ENCODE assay signal across 1 cellular context in the genomic region with DNA sequence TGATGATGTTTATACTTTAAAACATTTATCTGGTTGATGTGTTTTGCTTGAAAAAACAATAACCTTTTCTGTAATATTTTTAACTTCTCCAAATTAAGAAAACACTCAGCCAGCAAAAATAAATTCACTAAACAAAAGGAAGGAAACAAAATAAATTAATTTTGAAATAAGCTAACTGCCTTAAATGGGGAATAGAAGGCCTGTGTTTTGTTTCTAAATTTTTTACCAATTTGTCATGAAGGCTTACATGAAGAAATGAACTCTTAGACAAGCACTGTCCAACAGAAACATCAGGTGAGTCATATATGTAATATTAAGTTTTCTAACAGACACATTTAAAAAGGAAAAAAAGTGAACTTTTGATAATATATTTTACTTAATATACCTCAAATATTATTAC.
TF ChIP-seq lines count a peak whose summit lies in the region.

No MANE protein-coding gene starts in this region.

TF ChIP-seq in SK-N-SH, 30 proteins besides CTCF, POLR2A, EP300 and RAD21 (continued from another document):
- TF ChIP-seq, protein P1, sequence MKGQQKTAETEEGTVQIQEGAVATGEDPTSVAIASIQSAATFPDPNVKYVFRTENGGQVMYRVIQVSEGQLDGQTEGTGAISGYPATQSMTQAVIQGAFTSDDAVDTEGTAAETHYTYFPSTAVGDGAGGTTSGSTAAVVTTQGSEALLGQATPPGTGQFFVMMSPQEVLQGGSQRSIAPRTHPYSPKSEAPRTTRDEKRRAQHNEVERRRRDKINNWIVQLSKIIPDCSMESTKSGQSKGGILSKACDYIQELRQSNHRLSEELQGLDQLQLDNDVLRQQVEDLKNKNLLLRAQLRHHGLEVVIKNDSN (IDR thresholded peaks at IDR 0.05; ENCODE audit: borderline replicate concordance, low read depth): no peak
- TF ChIP-seq FOXJ3 (CRISPR knock-in tag; IDR thresholded peaks at IDR 0.05): no peak
- TF ChIP-seq TAF1 (IDR thresholded peaks at IDR 0.05; ENCODE audit: borderline replicate concordance, low read depth, low read length): no peak
TF ChIP-seq in SK-N-SH: peak in this region for 4.
